32 cellular contexts compared by ENCODE assay signal in genomic region chr10:88457680-88458079, GRCh38.
DNase-seq lines count a peak whose midpoint lies in the region; ATAC-seq, FAIRE-seq and TF ChIP-seq lines count a peak whose summit lies in the region.
"Had no signal": no experiment of that assay in that cellular context is flagged by ENCODE, and none has a peak within 500 bp of the region (broad histone marks: within the 10 kb centered on the region; RNA-seq: fewer than 3 reads in every experiment).

No MANE protein-coding gene starts in this region.

- H3K4me3 ChIP-seq in LNCaP clone FGC (ENCODE audit: low read depth, low read length) (no peak overlapping the region), bronchial epithelial cell (ENCODE audit: low read depth, low read length) (no peak overlapping the region), psoas muscle (no peak overlapping the region)
- H3K4me3 ChIP-seq: esophagus squamous epithelium, hepatocyte, skin epidermis, tibial artery had no signal

- intact Hi-C loops in activated naive CD4-positive, alpha-beta T cell treated with anti-CD3 and anti-CD28 coated beads for 36 hours (cut with micrococcal nuclease), result loop anchor here (2.0 kb wide), 1 partner anchor 597 kb away; no protein-coding TSS in a partner anchor
- intact Hi-C loops in psoas muscle (cut with DNase I), result loop anchor here in 1 of 2 donors (5.0 kb wide), 1 partner anchor 35 kb away; no protein-coding TSS in a partner anchor

- H3K27me3 ChIP-seq in bronchial epithelial cell (ENCODE audit: control insufficient read depth, insufficient read depth, low read length), result no peaks in the 10 kb centered on the region
- H3K27me3 ChIP-seq in psoas muscle (ENCODE audit: insufficient read depth in 3 of 3, low read length in 2 of 3), result no peaks in the 10 kb centered on the region
- H3K27me3 ChIP-seq: esophagus squamous epithelium, hepatocyte, tibial artery had no signal

- H3K27ac Mint-ChIP-seq in activated naive CD4-positive, alpha-beta T cell treated with anti-CD3 and anti-CD28 coated beads for 36 hours, result no peak overlapping the region
- H3K27ac Mint-ChIP-seq in activated naive CD4-positive, alpha-beta T cell treated with anti-CD3 and anti-CD28 coated beads, Interleukin-2, amount 50 U/mL, for 72 hours, result no peak overlapping the region
- H3K27ac Mint-ChIP-seq: activated B cell treated with CpG ODN at 0.5 μM for 24 hours; activated naive CD8-positive, alpha-beta T cell; dendritic cell treated with granulocyte-macrophage colony-stimulating factor and Interleukin-4, amounts not matched to agents 40 ng/mL and 50 ng/mL, for 4 days; immature natural killer cell had no signal

- peak; percentile 81 for FAIRE-seq in bronchial epithelial cell (lab: Jason Lieb, UNC)
- FAIRE-seq: astrocyte, endometrium, frontal cortex had no signal

- peaks cover 2% of the 10 kb centered on the region for H3K4me1 Mint-ChIP-seq in activated naive CD4-positive, alpha-beta T cell treated with anti-CD3 and anti-CD28 coated beads for 36 hours (ENCODE audit: low read depth)
- H3K4me1 Mint-ChIP-seq: activated B cell treated with CpG ODN at 0.5 μM for 24 hours, immature natural killer cell had no signal

- H3K4me3 Mint-ChIP-seq in activated naive CD4-positive, alpha-beta T cell treated with anti-CD3 and anti-CD28 coated beads for 36 hours, result no peak overlapping the region
- H3K4me3 Mint-ChIP-seq: activated B cell treated with CpG ODN at 0.5 μM for 24 hours; activated naive CD8-positive, alpha-beta T cell; CD4-positive, alpha-beta memory T cell; dendritic cell treated with granulocyte-macrophage colony-stimulating factor and Interleukin-4, amounts not matched to agents 40 ng/mL and 50 ng/mL, for 4 days; immature natural killer cell; naive thymus-derived CD8-positive, alpha-beta T cell had no signal

- no peak overlapping the region for H3K27ac ChIP-seq in psoas muscle
- H3K27ac ChIP-seq: hepatocyte, skin epidermis, tibial artery had no signal

- 29 to 46% (median 29%) methylated on average over 3 of the region's 3 CpGs for WGBS in psoas muscle, 3 donors

- no peaks in the 10 kb centered on the region for H3K27me3 Mint-ChIP-seq in activated naive CD4-positive, alpha-beta T cell treated with anti-CD3 and anti-CD28 coated beads for 36 hours (ENCODE audit: low read depth)
- H3K27me3 Mint-ChIP-seq: activated B cell treated with CpG ODN at 0.5 μM for 24 hours; CD4-positive, alpha-beta memory T cell; dendritic cell treated with granulocyte-macrophage colony-stimulating factor and Interleukin-4, amounts not matched to agents 40 ng/mL and 50 ng/mL, for 4 days; naive thymus-derived CD8-positive, alpha-beta T cell had no signal

- H3K36me3 Mint-ChIP-seq in activated naive CD4-positive, alpha-beta T cell treated with anti-CD3 and anti-CD28 coated beads for 36 hours (ENCODE audit: low read depth), result no peaks in the 10 kb centered on the region
- no peaks in the 10 kb centered on the region for H3K36me3 Mint-ChIP-seq in activated naive CD4-positive, alpha-beta T cell treated with anti-CD3 and anti-CD28 coated beads, Interleukin-2, amount 50 U/mL, for 72 hours
- H3K36me3 Mint-ChIP-seq: CD4-positive, alpha-beta memory T cell; immature natural killer cell; naive thymus-derived CD8-positive, alpha-beta T cell had no signal

- H3K4me1 ChIP-seq in psoas muscle, result peaks cover 11% of the 10 kb centered on the region
- H3K4me1 ChIP-seq: tibial artery had no signal

- CTCF ChIA-PET in activated naive CD4-positive, alpha-beta T cell treated with anti-CD3 and anti-CD28 coated beads for 36 hours (lab: Charles Lee), result no interaction called here

- TF ChIP-seq CTCF in LNCaP clone FGC (IDR thresholded peaks at IDR 0.05; ENCODE audit: control insufficient read depth, extremely low read depth, insufficient read depth) (0 out of 2 replicates have a peak, but pooled peaks have one; percentile 12), bronchial epithelial cell (IDR thresholded peaks at IDR 0.05; ENCODE audit: insufficient read depth, low read length, severe bottlenecking) (no peak), psoas muscle (IDR thresholded peaks at IDR 0.05) (no peak)

- H3K9me3 ChIP-seq in psoas muscle, result no peaks in the 10 kb centered on the region
- H3K9me3 ChIP-seq: esophagus squamous epithelium, tibial artery had no signal

- no peaks in the 10 kb centered on the region for H3K9me3 Mint-ChIP-seq in activated naive CD4-positive, alpha-beta T cell treated with anti-CD3 and anti-CD28 coated beads for 36 hours
- H3K9me3 Mint-ChIP-seq in activated naive CD4-positive, alpha-beta T cell treated with anti-CD3 and anti-CD28 coated beads, Interleukin-2, amount 50 U/mL, for 72 hours, result peaks cover 0 to 5% of the 10 kb centered on the region in 2 donors
- H3K9me3 Mint-ChIP-seq: activated B cell treated with CpG ODN at 0.5 μM for 24 hours; CD4-positive, alpha-beta memory T cell; dendritic cell treated with granulocyte-macrophage colony-stimulating factor and Interleukin-4, amounts not matched to agents 40 ng/mL and 50 ng/mL, for 4 days; immature natural killer cell had no signal

- H3K36me3 ChIP-seq in bronchial epithelial cell (ENCODE audit: control insufficient read depth, insufficient read depth, low read length), result no peaks in the 10 kb centered on the region
- no peaks in the 10 kb centered on the region for H3K36me3 ChIP-seq in psoas muscle (ENCODE audit: insufficient read depth in 1 of 2, low read depth in 1 of 2)
- H3K36me3 ChIP-seq: esophagus squamous epithelium, tibial artery had no signal

- DNase-seq in activated naive CD4-positive, alpha-beta T cell treated with anti-CD3 and anti-CD28 coated beads for 36 hours, result peak; percentile 10
- DNase-seq in activated naive CD4-positive, alpha-beta T cell treated with anti-CD3 and anti-CD28 coated beads, Interleukin-2, amount 50 U/mL, for 72 hours (ENCODE audit: low spot score in 2 of 2), result no peak
- DNase-seq in LNCaP clone FGC (ENCODE audit: low read depth) (no peak), bronchial epithelial cell (ENCODE audit: low read depth) (no peak), psoas muscle (peak in 1 of 2 donors; percentile 62), SW 1271 (lab: John Stamatoyannopoulos, UW) (no peak), ecto neural progenitor cell (ENCODE audit: low spot score) (no peak), GM19240 (ENCODE audit: insufficient read length, low spot score) (no peak)
- DNase-seq: activated B cell treated with CpG ODN at 0.5 μM for 24 hours; activated CD4-positive, alpha-beta T cell treated with anti-CD3 and anti-CD28 coated beads, Interleukin-2, amount 50 U/mL, for 4 hours; AML-193; CD4-positive, alpha-beta memory T cell; central memory CD4-positive, alpha-beta T cell; esophagus squamous epithelium; immature natural killer cell; KG1; left colon; NCI-H146; NCI-H510A; nucleus accumbens; SHP77; stimulated activated CD8-positive, alpha-beta memory T cell treated with anti-CD3 and anti-CD28 coated beads, Interleukin-4, amount 100 ng/mL, for 48 hours; tibial artery had no signal

- ATAC-seq in activated naive CD4-positive, alpha-beta T cell treated with anti-CD3 and anti-CD28 coated beads, Interleukin-2, amount 50 U/mL, for 72 hours, result no peak
- ATAC-seq in psoas muscle, result peak; percentile 57 to 94 (median 80)
- ATAC-seq: left colon; naive thymus-derived CD8-positive, alpha-beta T cell; Panc1 had no signal

Comparison
In these comparisons a context has a peak if more than half of its experiments do, and no peak if none do; other contexts are left out.
1. ATAC-seq: peak in psoas muscle (4 of 4); none in activated naive CD4-positive, alpha-beta T cell treated with anti-CD3 and anti-CD28 coated beads, Interleukin-2, amount 50 U/mL, for 72 hours (0 of 2).